ENCODE assay signal across 10 cellular contexts in genomic region chr16:9539346-9539745, GRCh38.
"Had no signal": no experiment of that assay in that cellular context is flagged by ENCODE, and none has a peak within 500 bp of the region (broad histone marks: within the 10 kb centered on the region; RNA-seq: fewer than 3 reads in every experiment).

No MANE protein-coding gene starts in this region.

- H3K4me3 ChIP-seq: GM23338, K562 had no signal

- DNase-seq: H9, HCEC 1CT, HFFc6, IMR-90, KG1 had no signal

- FAIRE-seq: H1, H54, K562 had no signal

- H3K27ac Mint-ChIP-seq: GM23338, H9, HFFc6 had no signal

- ATAC-seq: GM23338, K562 had no signal

- H3K27ac ChIP-seq: HL-60 had no signal

- H3K4me2 ChIP-seq: GM23338 had no signal

- H2AFZ ChIP-seq: GM23338 had no signal

- H3K4me3 Mint-ChIP-seq: GM23338, H9, HFFc6 had no signal
